Comparison of ENCODE assay signal across 4 cellular contexts in the genomic region with DNA sequence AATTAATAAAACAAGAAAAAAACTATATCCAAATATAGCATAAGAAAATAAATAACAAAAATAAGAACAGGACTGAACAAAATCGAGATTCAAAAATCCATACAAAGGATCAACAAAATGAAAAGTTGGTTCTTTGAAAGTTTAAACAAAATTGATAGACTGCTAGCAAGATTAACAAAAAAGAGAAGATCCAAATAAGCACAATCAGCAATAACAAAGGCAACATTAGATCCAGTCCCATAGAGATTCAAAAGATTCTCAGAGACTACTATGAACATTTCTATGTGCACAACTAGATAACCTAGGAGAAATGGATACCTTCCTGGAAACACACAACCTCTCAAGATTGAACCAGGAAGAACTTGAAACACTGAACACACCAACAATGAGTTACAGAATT.
A peak's percentile ranks its signal among the peaks of the same experiment; 100 is the strongest.
TF ChIP-seq lines count a peak whose summit lies in the region.

No MANE protein-coding gene starts in this region.

TF ChIP-seq in HepG2, 621 proteins besides CTCF, POLR2A, EP300 and RAD21:
- TF ChIP-seq ZNF776 (CRISPR knock-in tag; IDR thresholded peaks at IDR 0.05) (no peak), PHF20 (CRISPR knock-in tag; IDR thresholded peaks at IDR 0.05) (no peak), PHB2 (IDR thresholded peaks at IDR 0.05; ENCODE audit: partially characterized antibody) (no peak), MAFF (IDR thresholded peaks at IDR 0.05; ENCODE audit: low read depth, low read length) (peak; percentile 67), MAFK (conservative IDR thresholded peaks at IDR 0.05 in 1 of 2, IDR thresholded peaks at IDR 0.05 in 1 of 2; ENCODE audit: low read length in 2 of 2) (peak; percentile 67 to 78), PHF8 (CRISPR knock-in tag; IDR thresholded peaks at IDR 0.05) (no peak), RELA (CRISPR knock-in tag; IDR thresholded peaks at IDR 0.05) (no peak)

TF ChIP-seq in A549, 52 proteins besides CTCF, POLR2A, EP300 and RAD21:
- peak; percentile 27 for TF ChIP-seq MAFK (IDR thresholded peaks at IDR 0.05; ENCODE audit: partially characterized antibody)
- TF ChIP-seq CBX8 (IDR thresholded peaks at IDR 0.05), result no peak

TF ChIP-seq in IMR-90, 13 proteins besides CTCF, POLR2A, EP300 and RAD21:
- peak; percentile 58 for TF ChIP-seq MAFK (IDR thresholded peaks at IDR 0.05; ENCODE audit: low read depth, low read length)
- no peak for TF ChIP-seq BHLHE40 (IDR thresholded peaks at IDR 0.05; ENCODE audit: low read depth, low read length)

TF ChIP-seq in K562, 482 proteins besides CTCF, POLR2A, EP300 and RAD21:
- TF ChIP-seq MIER1 (IDR thresholded peaks at IDR 0.05; ENCODE audit: low read depth), result no peak
- TF ChIP-seq TBL1XR1 (IDR thresholded peaks at IDR 0.05; ENCODE audit: low read length in 2 of 2), result no peak
- no peak for TF ChIP-seq GTF2A2 (tag; IDR thresholded peaks at IDR 0.05)
- peak; percentile 35; the same call in 1 of the 2 replicates for TF ChIP-seq ZNF316 (IDR thresholded peaks at IDR 0.05)
- TF ChIP-seq ZNF696 (CRISPR knock-in tag; conservative IDR thresholded peaks at IDR 0.05), result no peak
- TF ChIP-seq ZNF445 (CRISPR knock-in tag; IDR thresholded peaks at IDR 0.05; ENCODE audit: low read depth), result no peak
- 0 out of 2 replicates have a peak, but pooled peaks have one; percentile 8 for TF ChIP-seq C11orf30 (IDR thresholded peaks at IDR 0.05; ENCODE audit: low read depth)
